Comparison of ENCODE assay signal across 22 cellular contexts in genomic region chr10:119493155-119493554, GRCh38. TPM values are rescaled to one million over a fixed set of nuclear protein-coding genes. Genes with fewer than 3 reads are reported as not detected.
A peak's percentile ranks its signal among the peaks of the same experiment; 100 is the strongest.
DNase-seq lines count a peak whose midpoint lies in the region; ATAC-seq and TF ChIP-seq lines count a peak whose summit lies in the region.
"Had no signal": no experiment of that assay in that cellular context is flagged by ENCODE, and none has a peak within 500 bp of the region (broad histone marks: within the 10 kb centered on the region; RNA-seq: fewer than 3 reads in every experiment).

No MANE protein-coding gene starts in this region.

- H4K91ac ChIP-seq in neuronal stem cell (ENCODE audit: low read depth, low read length, poor library complexity) = no peak overlapping the region

- no peak overlapping the region for H3K4me2 ChIP-seq in neuronal stem cell (ENCODE audit: insufficient read depth, low read length, poor library complexity, severe bottlenecking)

- H3K4me1 ChIP-seq in CD4-positive, alpha-beta memory T cell (ENCODE audit: insufficient read depth, low read length) = peaks cover 56% of the 10 kb centered on the region
- peaks cover 6 to 8% of the 10 kb centered on the region in 2 donors for H3K4me1 ChIP-seq in neuronal stem cell (ENCODE audit: control insufficient read depth in 2 of 2, insufficient read depth in 1 of 2, low read depth in 1 of 2, low read length in 2 of 2)
- H3K4me1 ChIP-seq in testis = peaks cover 5% of the 10 kb centered on the region
- H3K4me1 ChIP-seq: psoas muscle had no signal

- no peak overlapping the region for H3K27ac ChIP-seq in CD4-positive, alpha-beta memory T cell (ENCODE audit: low read depth, low read length)
- no peak overlapping the region for H3K27ac ChIP-seq in neuronal stem cell (replicated peaks; ENCODE audit: low read length)
- no peak overlapping the region for H3K27ac ChIP-seq in testis
- H3K27ac ChIP-seq: ascending aorta, esophagus muscularis mucosa, psoas muscle, thoracic aorta had no signal

- H3K23ac ChIP-seq in neuronal stem cell (ENCODE audit: low read depth, low read length, poor library complexity) = no peak overlapping the region

- H3K36me3 Mint-ChIP-seq in CD4-positive, alpha-beta memory T cell = peaks cover 0 to 2% of the 10 kb centered on the region in 2 donors
- peaks cover 7% of the 10 kb centered on the region for H3K36me3 Mint-ChIP-seq in activated T-helper 17 cell treated with anti-CD3 and anti-CD28 coated beads, Interleukin-2, amount 50 U/mL, for 72 hours (ENCODE audit: low read depth)
- no peaks in the 10 kb centered on the region for H3K36me3 Mint-ChIP-seq in progenitor cell of endocrine pancreas (ENCODE audit: insufficient read depth)

- CTCF ChIA-PET in CD4-positive, alpha-beta memory T cell (lab: Charles Lee; ENCODE audit: partially characterized antibody) = interaction anchor here (0.8 to 2.1 kb wide), 5 partner anchors 14 to 290 kb away, joined by 3 to 10 read pairs (median 3); partner anchors contain the start of gene RGS10

- H3K4me3 Mint-ChIP-seq in CD4-positive, alpha-beta memory T cell = peak overlapping the region in 4 of 8 donors; percentile 5 to 49 (median 35)
- H3K4me3 Mint-ChIP-seq in activated T-helper 17 cell treated with anti-CD3 and anti-CD28 coated beads, Interleukin-2, amount 50 U/mL, for 72 hours = peak overlapping the region; percentile 36
- H3K4me3 Mint-ChIP-seq in progenitor cell of endocrine pancreas (ENCODE audit: low read depth) = no peak overlapping the region
- H3K4me3 Mint-ChIP-seq: activated T-cell treated with anti-CD3 and anti-CD28 coated beads, Interleukin-2, amount 50 U/mL, for 4 hours had no signal

- no peak for DNase-seq in CD4-positive, alpha-beta memory T cell
- peak; percentile 45 for DNase-seq in CMK (ENCODE audit: low read depth)
- no peak for DNase-seq in neuronal stem cell (ENCODE audit: low spot score)
- DNase-seq in testis = no peak
- no peak for DNase-seq in progenitor cell of endocrine pancreas (ENCODE audit: low spot score, unreplicated experiment)
- DNase-seq: activated T-cell treated with anti-CD3 and anti-CD28 coated beads, Interleukin-2, amount 50 U/mL, for 4 hours; cerebellar nuclear complex; effector CD4-positive, alpha-beta T cell; MM.1S; NCI-H1436 treated with DMSO at 0.1 percent for 48 hours; NCI-H2171 treated with DMSO at 0.1 percent for 48 hours; NCI-H748 treated with DMSO at 0.1 percent for 48 hours; PC-3; psoas muscle; stimulated activated CD4-positive, alpha-beta T cell treated with anti-CD3 and anti-CD28 coated beads, Interleukin-4, amount 100 ng/mL, for 24 hours; T-helper 9 cell had no signal

- no peak overlapping the region for H2BK15ac ChIP-seq in neuronal stem cell (ENCODE audit: low read length)

- no peak overlapping the region for H3K4ac ChIP-seq in neuronal stem cell (ENCODE audit: low read length)

- no peak for ATAC-seq in activated T-helper 17 cell treated with anti-CD3 and anti-CD28 coated beads, Interleukin-2, amount 50 U/mL, for 72 hours (replicated peaks)
- no peak for ATAC-seq in HG03095 (IDR thresholded peaks at IDR 0.05; ENCODE audit: unreplicated experiment)
- ATAC-seq: activated T-cell treated with anti-CD3 and anti-CD28 coated beads, Interleukin-2, amount 50 U/mL, for 4 hours; PC-3; psoas muscle had no signal

- H4K8ac ChIP-seq in neuronal stem cell (ENCODE audit: low read depth, low read length) = no peak overlapping the region

- peak overlapping the region; percentile 14 for H2BK12ac ChIP-seq in neuronal stem cell (ENCODE audit: low read length)

- no peak overlapping the region for H2BK120ac ChIP-seq in neuronal stem cell (ENCODE audit: low read depth, low read length)

- H2AFZ ChIP-seq in neuronal stem cell (ENCODE audit: low read length) = no peak overlapping the region

- H3K27ac Mint-ChIP-seq in CD4-positive, alpha-beta memory T cell = peak overlapping the region; percentile 62 to 89 (median 69)
- H3K27ac Mint-ChIP-seq in activated T-helper 17 cell treated with anti-CD3 and anti-CD28 coated beads, Interleukin-2, amount 50 U/mL, for 72 hours = peak overlapping the region; percentile 79
- H3K27ac Mint-ChIP-seq in progenitor cell of endocrine pancreas = no peak overlapping the region

- H3K27me3 ChIP-seq in CD4-positive, alpha-beta memory T cell (ENCODE audit: insufficient read depth, low read length) = no peaks in the 10 kb centered on the region
- H3K27me3 ChIP-seq in neuronal stem cell (ENCODE audit: control insufficient read depth in 3 of 3, insufficient read depth in 3 of 3, low read depth in 1 of 3, low read length in 3 of 3) (peaks cover 0 to 2% (median 0%) of the 10 kb centered on the region in 3 experiments), testis (no peaks in the 10 kb centered on the region)
- H3K27me3 ChIP-seq: ascending aorta, esophagus muscularis mucosa had no signal

- POLR2A ChIA-PET in CD4-positive, alpha-beta memory T cell (lab: Charles Lee; ENCODE audit: partially characterized antibody) = interaction anchor here (0.6 to 4.4 kb wide), 5 partner anchors 9 to 244 kb away, joined by 3 to 26 read pairs (median 11); partner anchors contain the start of gene RGS10

- H3K27me3 Mint-ChIP-seq in CD4-positive, alpha-beta memory T cell = no peaks in the 10 kb centered on the region
- H3K27me3 Mint-ChIP-seq in activated T-helper 17 cell treated with anti-CD3 and anti-CD28 coated beads, Interleukin-2, amount 50 U/mL, for 72 hours = no peaks in the 10 kb centered on the region
- H3K27me3 Mint-ChIP-seq in progenitor cell of endocrine pancreas = no peaks in the 10 kb centered on the region

- no peak overlapping the region for H3K18ac ChIP-seq in neuronal stem cell (ENCODE audit: low read length)

- H3K36me3 ChIP-seq in CD4-positive, alpha-beta memory T cell (ENCODE audit: insufficient read depth, low read length) = no peaks in the 10 kb centered on the region
- H3K36me3 ChIP-seq in neuronal stem cell (replicated peaks in 1 of 2; ENCODE audit: control insufficient read depth in 2 of 2, insufficient read depth in 2 of 2, low read length in 2 of 2) (no peaks in the 10 kb centered on the region), testis (ENCODE audit: low read depth, missing control alignments) (no peaks in the 10 kb centered on the region)
- H3K36me3 ChIP-seq: ascending aorta, thoracic aorta had no signal

- H2BK5ac ChIP-seq in neuronal stem cell (ENCODE audit: low read length) = no peak overlapping the region

- no CpG with 5 or more reads among the region's 11 CpGs for WGBS in neuronal stem cell (ENCODE audit: extremely low coverage in 2 of 2, insufficient read length in 2 of 2, insufficient replicate concordance in 1 of 2), 2 donors
- 83 to 86% methylated on average over 11 of the region's 11 CpGs for WGBS in testis, 2 donors

- intact Hi-C loops in CD4-positive, alpha-beta memory T cell (cut with micrococcal nuclease) = no loop called here
- intact Hi-C loops in testis (cut with DNase I; ENCODE audit: low total_unique reads) = no loop called here

- peaks cover 29 to 66% (median 52%) of the 10 kb centered on the region in 4 donors for H3K4me1 Mint-ChIP-seq in CD4-positive, alpha-beta memory T cell
- peaks cover 25% of the 10 kb centered on the region for H3K4me1 Mint-ChIP-seq in activated T-helper 17 cell treated with anti-CD3 and anti-CD28 coated beads, Interleukin-2, amount 50 U/mL, for 72 hours
- H3K4me1 Mint-ChIP-seq in progenitor cell of endocrine pancreas (ENCODE audit: low read depth) = no peaks in the 10 kb centered on the region

- TF ChIP-seq POLR2A in testis (IDR thresholded peaks at IDR 0.05) = no peak

- no peak overlapping the region for H3K4me3 ChIP-seq in CD4-positive, alpha-beta memory T cell (ENCODE audit: low read length in 2 of 2)
- no peak overlapping the region for H3K4me3 ChIP-seq in neuronal stem cell (ENCODE audit: low read length in 2 of 2)
- no peak overlapping the region for H3K4me3 ChIP-seq in testis
- H3K4me3 ChIP-seq: ascending aorta, esophagus muscularis mucosa, psoas muscle, skin epidermis, thoracic aorta had no signal

- no peaks in the 10 kb centered on the region for H3K9me3 ChIP-seq in CD4-positive, alpha-beta memory T cell (ENCODE audit: control insufficient read depth in 1 of 2, low read length in 2 of 2)
- H3K9me3 ChIP-seq in neuronal stem cell (replicated peaks in 1 of 2; ENCODE audit: control insufficient read depth in 2 of 2, insufficient read depth in 1 of 2, low read depth in 1 of 2, low read length in 2 of 2) (no peaks in the 10 kb centered on the region), testis (no peaks in the 10 kb centered on the region)
- H3K9me3 ChIP-seq: ascending aorta, esophagus muscularis mucosa, psoas muscle, thoracic aorta had no signal

- H3K9me3 Mint-ChIP-seq in CD4-positive, alpha-beta memory T cell = peaks cover 0 to 3% (median 0%) of the 10 kb centered on the region in 8 donors
- H3K9me3 Mint-ChIP-seq in activated T-helper 17 cell treated with anti-CD3 and anti-CD28 coated beads, Interleukin-2, amount 50 U/mL, for 72 hours = no peaks in the 10 kb centered on the region
- no peaks in the 10 kb centered on the region for H3K9me3 Mint-ChIP-seq in progenitor cell of endocrine pancreas (ENCODE audit: low read depth)
- H3K9me3 Mint-ChIP-seq: activated T-cell treated with anti-CD3 and anti-CD28 coated beads, Interleukin-2, amount 50 U/mL, for 4 hours had no signal

- H3K9ac ChIP-seq in neuronal stem cell (ENCODE audit: low read depth, low read length, poor library complexity) = no peak overlapping the region

- no peak overlapping the region for H2AK5ac ChIP-seq in neuronal stem cell (ENCODE audit: low read depth, low read length)

- no peak overlapping the region for H3K14ac ChIP-seq in neuronal stem cell (ENCODE audit: low read length)

- TF ChIP-seq CTCF in testis (IDR thresholded peaks at IDR 0.05) (no peak), progenitor cell of endocrine pancreas (IDR thresholded peaks at IDR 0.05; ENCODE audit: unreplicated experiment) (no peak)

- no peaks in the 10 kb centered on the region for H3K79me1 ChIP-seq in neuronal stem cell (ENCODE audit: low read depth, low read length)

RNA-seq across cellular contexts. Expression of gene RGS10, which starts 49.4 kb away (rescaled TPM):
- total RNA-seq in CD4-positive, alpha-beta memory T cell = 100 to 1,000 TPM; 115 to 122 TPM
- 100 to 1,000 TPM; 153 to 187 TPM for polyA plus RNA-seq in CD4-positive, alpha-beta memory T cell
- total RNA-seq in activated T-helper 17 cell treated with anti-CD3 and anti-CD28 coated beads, Interleukin-2, amount 50 U/mL, for 72 hours = 10 to 100 TPM; 85.2 to 87.7 TPM
- 32.6 TPM for polyA plus RNA-seq in neuronal stem cell (2013, experiment 1 of 2)
- polyA plus RNA-seq in neuronal stem cell (2013, experiment 2 of 2) = 34.6 TPM
- 1 to 10 TPM; 3.6 to 7.1 TPM for total RNA-seq in testis
- polyA plus RNA-seq in testis (ENCODE audit: insufficient read depth, low read depth, low replicate concordance) = 13.7 TPM
- 0.96 and 2.0 TPM in 2 replicates for total RNA-seq in progenitor cell of endocrine pancreas

Comparison
In these comparisons a context has a peak if more than half of its experiments do, and no peak if none do; other contexts are left out.
1. RNA of gene RGS10, which starts 49.4 kb away (total RNA-seq): 115 to 122 TPM in CD4-positive, alpha-beta memory T cell and 85.2 to 87.7 TPM in activated T-helper 17 cell treated with anti-CD3 and anti-CD28 coated beads, Interleukin-2, amount 50 U/mL, for 72 hours; 3.6 to 7.1 TPM in testis and 0.96 to 2.0 TPM in progenitor cell of endocrine pancreas; every median in the first group is over 10 times any median in the second.